In the genomic region with DNA sequence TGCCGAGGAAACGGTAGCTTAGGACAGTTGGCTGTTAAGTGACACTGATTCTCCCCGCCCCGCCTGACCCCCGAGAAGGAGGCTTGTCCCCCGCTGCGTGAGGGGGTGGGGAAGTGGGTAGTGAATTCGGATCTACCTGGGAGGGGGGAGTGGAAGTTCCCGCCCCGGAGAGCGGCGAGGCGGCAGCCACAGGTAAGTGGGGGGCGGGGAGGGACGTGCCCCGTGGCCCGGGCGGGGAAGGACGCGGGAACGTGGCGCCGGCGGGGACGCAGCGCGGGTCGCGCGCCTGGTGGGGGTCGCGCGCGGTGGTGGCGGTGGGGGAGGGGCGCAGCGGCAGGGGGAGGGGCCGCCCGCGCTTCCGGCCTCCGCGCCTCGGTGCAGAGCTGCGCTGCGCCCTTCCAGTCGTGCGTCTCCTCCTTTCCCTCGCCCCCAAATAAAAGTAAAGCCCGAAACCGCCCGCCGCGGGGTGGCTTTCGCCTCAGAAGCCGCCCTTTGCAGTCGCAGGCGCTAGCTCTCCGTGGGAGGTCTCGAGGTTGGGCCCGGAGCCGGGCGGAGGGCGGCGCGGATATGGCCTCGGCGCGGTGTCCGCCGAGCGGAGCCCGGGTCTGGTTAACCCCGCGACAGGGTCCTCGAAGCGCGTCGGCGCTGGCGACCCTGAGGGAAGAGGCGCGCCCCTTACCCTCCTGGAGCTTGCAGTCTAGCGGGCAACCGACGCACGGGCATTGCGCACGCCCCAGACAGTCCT, we compare ENCODE assay signal across 8 cellular contexts. TPM values are rescaled to one million over a fixed set of nuclear protein-coding genes. Genes with fewer than 3 reads are reported as not detected.
DNase-seq lines count a peak whose midpoint lies in the region; ATAC-seq and TF ChIP-seq lines count a peak whose summit lies in the region.

No MANE protein-coding gene starts in this region.

- peak overlapping the region; percentile 94 for H4K5ac ChIP-seq in IMR-90 (ENCODE audit: low read depth, low read length)

- H2BK120ac ChIP-seq in IMR-90 (ENCODE audit: low read depth, low read length), result peak overlapping the region; percentile 81

- CTCF ChIA-PET in IMR-90 (lab: Yijun Ruan, JAX), result interaction anchor here (0.6 to 2.5 kb wide), 3 partner anchors 10 to 222 kb away, joined by 3 to 28 read pairs (median 14); no protein-coding TSS in a partner anchor

- peak overlapping the region; percentile 96 for H3K4me3 Mint-ChIP-seq in T-helper 1 cell treated with Interleukin-12 subunit alpha and Interleukin-12 subunit beta and Interleukin-4 antibody, amounts not matched to agents 30 μg/mL and 1 μg/mL, for 36 hours

- H4K91ac ChIP-seq in IMR-90 (ENCODE audit: insufficient read depth, low read depth, low read length), result peak overlapping the region; percentile 94

- TF ChIP-seq CTCF in IMR-90 (conservative IDR thresholded peaks at IDR 0.05; ENCODE audit: low read depth, low read length), result no peak

- intact Hi-C loops in IMR-90 (cut with micrococcal nuclease), result loop anchor here (2.0 to 10.0 kb wide), 2 partner anchors 261 to 285 kb away; partner anchors contain the start of genes LETMD1 and SLC11A2

- no peaks in the 10 kb centered on the region for H3K27me3 Mint-ChIP-seq in T-helper 1 cell treated with Interleukin-12 subunit alpha and Interleukin-12 subunit beta and Interleukin-4 antibody, amounts not matched to agents 30 μg/mL and 1 μg/mL, for 36 hours (ENCODE audit: low read depth)

- peak overlapping the region; percentile 98 for H2AFZ ChIP-seq in IMR-90 (replicated peaks; ENCODE audit: low read length, poor library complexity)

- H4K20me1 ChIP-seq in IMR-90 (ENCODE audit: insufficient read depth, low read length), result peaks cover 23% of the 10 kb centered on the region

- peak overlapping the region; percentile 89 for H3K56ac ChIP-seq in IMR-90 (ENCODE audit: extremely low read depth, insufficient read depth, low read length)

- peak overlapping the region; percentile 89 for H3K18ac ChIP-seq in IMR-90 (ENCODE audit: low read depth, low read length)

- peak; percentile 88 for TF ChIP-seq POLR2A in IMR-90 (IDR thresholded peaks at IDR 0.05; ENCODE audit: low read depth, low read length)

- peak overlapping the region; percentile 99 for H2BK5ac ChIP-seq in IMR-90 (ENCODE audit: low read depth, low read length, poor library complexity, severe bottlenecking)

- peak overlapping the region; percentile 71; the same call in 1 of the 3 replicates for H2BK15ac ChIP-seq in IMR-90 (ENCODE audit: low read depth, low read length)

- H3K79me1 ChIP-seq in IMR-90 (ENCODE audit: low read depth in 1 of 2, low read length in 2 of 2), result peaks cover 30 to 60% of the 10 kb centered on the region in 2 experiments

- peaks cover 29% of the 10 kb centered on the region for H3K4me1 Mint-ChIP-seq in T-helper 1 cell treated with Interleukin-12 subunit alpha and Interleukin-12 subunit beta and Interleukin-4 antibody, amounts not matched to agents 30 μg/mL and 1 μg/mL, for 36 hours (ENCODE audit: low read depth)

- peak; percentile 46 for ATAC-seq in GM21381 (IDR thresholded peaks at IDR 0.05; ENCODE audit: unreplicated experiment)
- peak; percentile 66 for ATAC-seq in IMR-90 (ENCODE audit: low read depth)

- H3K9ac ChIP-seq in IMR-90 (ENCODE audit: low read depth, low read length), result peak overlapping the region; percentile 94
- peak overlapping the region; percentile 86 to 91 (median 91) for H3K9ac ChIP-seq in skeletal muscle tissue (ENCODE audit: low read depth in 1 of 3, low read length in 3 of 3)

- H3K4ac ChIP-seq in IMR-90 (ENCODE audit: low read depth, low read length), result peak overlapping the region; percentile 94

- no TSS peak for BruUV-seq in IMR-90 (replicated peaks; lab: Mats Ljungman, UMichigan)

- H2AK5ac ChIP-seq in IMR-90 (ENCODE audit: low read depth, low read length), result peak overlapping the region; percentile 85

- H3K36me3 ChIP-seq in IMR-90 (ENCODE audit: control insufficient read depth, insufficient read depth, low read length) (no peaks in the 10 kb centered on the region), iPS DF 6.9 (ENCODE audit: control insufficient read depth, insufficient read depth, low read length) (no peaks in the 10 kb centered on the region), skeletal muscle tissue (ENCODE audit: control insufficient read depth in 3 of 3, insufficient read depth in 3 of 3, low read length in 3 of 3) (no peaks in the 10 kb centered on the region)

- H3K4me2 ChIP-seq in IMR-90 (ENCODE audit: low read depth, low read length), result peak overlapping the region; percentile 93

- dilution Hi-C loops in IMR-90 (cut with HindIII; ENCODE audit: low sequenced_read_pairs, unreplicated experiment), result no loop called here

- DNase-seq in DMS79 treated with DMSO at 0.1 percent for 48 hours (lab: John Stamatoyannopoulos, UW) (peak; percentile 82), IMR-90 (peak; percentile 23), anterior cingulate cortex (lab: John Stamatoyannopoulos, UW) (peak in 49 of 58 donors; percentile 28 to 94 (median 69)), iPS DF 6.9 (ENCODE audit: low read depth, low spot score) (no peak), NCI-H128 (lab: John Stamatoyannopoulos, UW; ENCODE audit: unreplicated experiment) (no peak)

- H3K27me3 ChIP-seq in IMR-90 (ENCODE audit: control insufficient read depth, insufficient read depth, low read length), result no peaks in the 10 kb centered on the region
- H3K27me3 ChIP-seq in iPS DF 6.9 (ENCODE audit: control insufficient read depth, insufficient read depth, low read length), result no peaks in the 10 kb centered on the region
- no peaks in the 10 kb centered on the region for H3K27me3 ChIP-seq in skeletal muscle tissue (ENCODE audit: control insufficient read depth in 3 of 3, insufficient read depth in 3 of 3, low read length in 3 of 3)

- peak overlapping the region; percentile 53 for H2AK9ac ChIP-seq in IMR-90 (replicated peaks; ENCODE audit: low read depth, low read length, poor library complexity)

- H3K9me1 ChIP-seq in IMR-90 (ENCODE audit: insufficient read depth, low read length), result peaks cover 2% of the 10 kb centered on the region; the same call in 1 of the 2 replicates

- in situ Hi-C loops in IMR-90 (cut with MboI; ENCODE audit: low sequenced_read_pairs), result no loop called here

- peak overlapping the region; percentile 98 for H3K27ac Mint-ChIP-seq in T-helper 1 cell treated with Interleukin-12 subunit alpha and Interleukin-12 subunit beta and Interleukin-4 antibody, amounts not matched to agents 30 μg/mL and 1 μg/mL, for 36 hours

- 0% methylated on average over 19 of the region's 89 CpGs; no CpG with 5 or more reads in 1 of the 2 experiments for WGBS in IMR-90 (ENCODE audit: extremely low coverage in 2 of 2, insufficient read length in 1 of 2), 2 experiments
- no CpG with 5 or more reads among the region's 89 CpGs for WGBS in iPS DF 6.9 (ENCODE audit: insufficient coverage, insufficient read length)

- peak overlapping the region; percentile 32 to 98; a peak in 3 of 4 replicates for H4K8ac ChIP-seq in IMR-90 (ENCODE audit: low read depth in 2 of 2, low read length in 2 of 2)

- H3K4me1 ChIP-seq in IMR-90 (ENCODE audit: control insufficient read depth, insufficient read depth, low read length) (peaks cover 4% of the 10 kb centered on the region; the same call in 1 of the 2 replicates), iPS DF 6.9 (ENCODE audit: control insufficient read depth, insufficient read depth, low read length) (no peaks in the 10 kb centered on the region), skeletal muscle tissue (ENCODE audit: control insufficient read depth in 3 of 3, insufficient read depth in 3 of 3, low read length in 3 of 3) (peaks cover 11 to 27% (median 19%) of the 10 kb centered on the region in 3 donors)

- peak overlapping the region; percentile 92 for H3K23ac ChIP-seq in IMR-90 (ENCODE audit: low read depth, low read length)

- POLR2A ChIA-PET in IMR-90 (lab: Charles Lee; ENCODE audit: unreplicated experiment), result interaction anchor here (0.6 to 1.4 kb wide), 4 partner anchors 221 to 318 kb away, joined by 3 to 7 read pairs (median 4); no protein-coding TSS in a partner anchor

- H3K36me3 Mint-ChIP-seq in T-helper 1 cell treated with Interleukin-12 subunit alpha and Interleukin-12 subunit beta and Interleukin-4 antibody, amounts not matched to agents 30 μg/mL and 1 μg/mL, for 36 hours (ENCODE audit: low read depth), result peaks cover 10% of the 10 kb centered on the region

- H3K9me3 ChIP-seq in IMR-90 (ENCODE audit: control insufficient read depth, insufficient read depth, low read length) (no peaks in the 10 kb centered on the region; the same call in 1 of the 2 replicates), iPS DF 6.9 (ENCODE audit: control insufficient read depth, insufficient read depth, low read length) (no peaks in the 10 kb centered on the region), skeletal muscle tissue (ENCODE audit: control insufficient read depth in 3 of 3, low read length in 3 of 3) (no peaks in the 10 kb centered on the region)

- peak overlapping the region; percentile 85 for H3K14ac ChIP-seq in IMR-90 (replicated peaks; ENCODE audit: low read depth, low read length)

- H3K4me3 ChIP-seq in IMR-90 (ENCODE audit: insufficient read depth, low read depth, low read length) (peak overlapping the region; percentile 71), iPS DF 6.9 (ENCODE audit: low read length) (peak overlapping the region; percentile 81), skeletal muscle tissue (ENCODE audit: low read length in 3 of 3) (peak overlapping the region; percentile 90 to 97 (median 96))

- no peak overlapping the region for H2BK20ac ChIP-seq in IMR-90 (ENCODE audit: low read depth, low read length)

- H3K27ac ChIP-seq in IMR-90 (ENCODE audit: insufficient read depth, low read length) (peak overlapping the region; percentile 99), iPS DF 6.9 (ENCODE audit: low read length) (no peak overlapping the region), skeletal muscle tissue (ENCODE audit: low read depth, low read length) (peak overlapping the region; percentile 99)

- no peaks in the 10 kb centered on the region for H3K9me3 Mint-ChIP-seq in T-helper 1 cell treated with Interleukin-12 subunit alpha and Interleukin-12 subunit beta and Interleukin-4 antibody, amounts not matched to agents 30 μg/mL and 1 μg/mL, for 36 hours

- no peak for TF ChIP-seq RAD21 in IMR-90 (IDR thresholded peaks at IDR 0.05; ENCODE audit: low read length)

TF ChIP-seq in IMR-90, 13 proteins besides CTCF, POLR2A, EP300 and RAD21 (continues in another document):
- no peak for TF ChIP-seq MAFK (IDR thresholded peaks at IDR 0.05; ENCODE audit: low read depth, low read length)
- TF ChIP-seq SMC3 (IDR thresholded peaks at IDR 0.05; ENCODE audit: low read depth, low read length), result no peak
- no peak for TF ChIP-seq RFX5 (IDR thresholded peaks at IDR 0.05; ENCODE audit: low read depth, low read length)

RNA-seq across cellular contexts. Expression of gene ATF1, which starts 0.4 kb away (rescaled TPM):
- total RNA-seq in IMR-90 (2012; rRNA removed) (20.6 and 21.9 TPM in 2 replicates), skeletal muscle tissue (20.9 TPM)
- 24.0 and 32.4 TPM in 2 replicates for polyA plus RNA-seq in IMR-90 (2012; rRNA removed)
- polyA plus RNA-seq in IMR-90 (2012; cell fraction: cytosol; rRNA removed), result 5.2 and 5.4 TPM in 2 replicates
- polyA plus RNA-seq in IMR-90 (2012; cell fraction: nucleus; rRNA removed; ENCODE audit: low replicate concordance), result 1.9 and 8.5 TPM in 2 replicates

Comparison
In these comparisons a context has a peak if more than half of its experiments do, and no peak if none do; other contexts are left out.
1. DNase-seq: peak in DMS79 treated with DMSO at 0.1 percent for 48 hours (single experiment), IMR-90 (single experiment) and anterior cingulate cortex (49 of 58); none in iPS DF 6.9 (single experiment) and NCI-H128 (single experiment).
2. Peak in every context shown above with its lines, with median percentiles within 50 percentile points of each other: H3K4me3 ChIP-seq.